28 cellular contexts compared by ENCODE assay signal in the genomic region with DNA sequence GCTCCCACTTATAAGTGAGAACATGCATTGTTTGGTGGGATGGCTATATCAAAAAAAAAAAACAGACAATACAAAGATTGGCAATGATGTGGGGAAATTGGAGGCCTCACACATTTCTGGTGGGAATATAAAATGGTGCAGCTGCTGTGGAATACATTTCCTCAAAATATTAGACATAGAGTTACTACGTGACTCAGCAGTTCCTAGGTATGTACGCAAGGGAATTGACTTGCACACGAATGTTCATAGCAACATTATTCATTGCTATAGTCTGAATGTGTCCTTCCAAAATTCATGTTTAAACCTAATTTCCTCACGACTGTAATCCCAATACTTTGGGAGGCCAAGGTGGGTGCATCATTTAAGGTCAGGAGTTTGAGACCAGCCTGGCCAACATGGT. TPM values are rescaled to one million over a fixed set of nuclear protein-coding genes. Genes with fewer than 3 reads are reported as not detected.
A peak's percentile ranks its signal among the peaks of the same experiment; 100 is the strongest.
DNase-seq lines count a peak whose midpoint lies in the region; ATAC-seq, FAIRE-seq and TF ChIP-seq lines count a peak whose summit lies in the region.
"Had no signal": no experiment of that assay in that cellular context is flagged by ENCODE, and none has a peak within 500 bp of the region (broad histone marks: within the 10 kb centered on the region; RNA-seq: fewer than 3 reads in every experiment).

No MANE protein-coding gene starts in this region.

- no peaks in the 10 kb centered on the region for H3K9me1 ChIP-seq in IMR-90 (ENCODE audit: insufficient read depth, low read length)
- no peaks in the 10 kb centered on the region for H3K9me1 ChIP-seq in K562 (ENCODE audit: control insufficient read depth, insufficient read depth, low read length)

- no peaks in the 10 kb centered on the region for H3K79me1 ChIP-seq in IMR-90 (ENCODE audit: low read depth in 1 of 2, low read length in 2 of 2)

- no peak overlapping the region for H2AK9ac ChIP-seq in IMR-90 (replicated peaks; ENCODE audit: low read depth, low read length, poor library complexity)

- intact Hi-C loops in HepG2 (cut with micrococcal nuclease; ENCODE audit: unreplicated experiment) (no loop called here), right lobe of liver (cut with DNase I) (no loop called here), IMR-90 (cut with micrococcal nuclease) (no loop called here), K562 (cut with micrococcal nuclease) (no loop called here)

- CTCF ChIA-PET in HepG2 (lab: Yijun Ruan, JAX; ENCODE audit: low intra/inter-chr PET ratio, low total read pairs) = no interaction called here
- CTCF ChIA-PET in IMR-90 (lab: Yijun Ruan, JAX) = no interaction called here
- CTCF ChIA-PET in K562 (lab: Yijun Ruan, JAX; ENCODE audit: low intra/inter-chr PET ratio) = no interaction called here

- TF ChIP-seq RAD21 in HepG2 (CRISPR knock-in tag; IDR thresholded peaks at IDR 0.05) (no peak), IMR-90 (IDR thresholded peaks at IDR 0.05; ENCODE audit: low read length) (no peak), K562 (CRISPR knock-in tag; conservative IDR thresholded peaks at IDR 0.05 in 1 of 2, IDR thresholded peaks at IDR 0.05 in 1 of 2) (no peak)

- no peak overlapping the region for H3K4me3 ChIP-seq in HepG2 (replicated peaks in 1 of 3; ENCODE audit: insufficient read depth in 1 of 3, low read depth in 2 of 3, low read length in 3 of 3)
- H3K4me3 ChIP-seq in right lobe of liver = no peak overlapping the region
- no peak overlapping the region for H3K4me3 ChIP-seq in IMR-90 (ENCODE audit: insufficient read depth, low read depth, low read length)
- H3K4me3 ChIP-seq in K562 = no peak overlapping the region
- H3K4me3 ChIP-seq: BLaER1, GM12878 had no signal

- 74% methylated on average over 4 of the region's 4 CpGs for WGBS in HepG2 (ENCODE audit: low lambda C conversion rate)
- 86% methylated on average over 4 of the region's 4 CpGs for WGBS in right lobe of liver (ENCODE audit: insufficient coverage, low coverage, low lambda C conversion rate, missing lambda C conversion rate)
- 67% methylated on average over 2 of the region's 4 CpGs; no CpG with 5 or more reads in 1 of the 2 experiments for WGBS in IMR-90 (ENCODE audit: extremely low coverage in 2 of 2, insufficient read length in 1 of 2), 2 experiments
- WGBS in K562 (ENCODE audit: insufficient coverage, low coverage, missing lambda C conversion rate) = 37% methylated on average over 4 of the region's 4 CpGs

- in situ Hi-C loops in HepG2 (cut with HindIII; ENCODE audit: extremely low pct_ligation_motif_present, low pct_unique_long_range_greater_than_20kb) (no loop called here), IMR-90 (cut with MboI; ENCODE audit: low sequenced_read_pairs) (no loop called here), K562 (cut with MboI) (no loop called here)

- H3K9me3 ChIP-seq in HepG2 (ENCODE audit: low read length) (no peaks in the 10 kb centered on the region), right lobe of liver (no peaks in the 10 kb centered on the region), IMR-90 (ENCODE audit: control insufficient read depth, insufficient read depth, low read length) (no peaks in the 10 kb centered on the region; the same call in 1 of the 2 replicates), K562 (replicated peaks; ENCODE audit: control insufficient read depth, insufficient read depth, low read depth, low read length) (no peaks in the 10 kb centered on the region)
- H3K9me3 ChIP-seq: BE2C had no signal

- POLR2A ChIA-PET in HepG2 (lab: Yijun Ruan, JAX) (no interaction called here), IMR-90 (lab: Charles Lee; ENCODE audit: unreplicated experiment) (no interaction called here), K562 (lab: Yijun Ruan, JAX) (no interaction called here)

- H2BK15ac ChIP-seq in IMR-90 (ENCODE audit: low read depth, low read length) = no peak overlapping the region

- TF ChIP-seq EP300 in HepG2 (IDR thresholded peaks at IDR 0.05; ENCODE audit: low read depth in 2 of 2, low read length in 2 of 2) (no peak), HepG2 (CRISPR knock-in tag; IDR thresholded peaks at IDR 0.05; ENCODE audit: borderline replicate concordance) (no peak), K562 (IDR thresholded peaks at IDR 0.05; ENCODE audit: low read length) (no peak)

- H3K4ac ChIP-seq in IMR-90 (ENCODE audit: low read depth, low read length) = no peak overlapping the region

- no peak overlapping the region for H3K56ac ChIP-seq in IMR-90 (ENCODE audit: extremely low read depth, insufficient read depth, low read length)

- dilution Hi-C loops in IMR-90 (cut with HindIII; ENCODE audit: low sequenced_read_pairs, unreplicated experiment) = no loop called here

- H3K27me3 ChIP-seq in HepG2 (ENCODE audit: control insufficient read depth in 1 of 2, insufficient read depth in 2 of 2, low read length in 2 of 2) (no peaks in the 10 kb centered on the region), right lobe of liver (no peaks in the 10 kb centered on the region), IMR-90 (ENCODE audit: control insufficient read depth, insufficient read depth, low read length) (no peaks in the 10 kb centered on the region), K562 (ENCODE audit: control insufficient read depth in 2 of 2, insufficient read depth in 2 of 2, low read length in 2 of 2) (peaks cover 0 to 3% of the 10 kb centered on the region in 2 experiments; a peak in 1 of 5 replicates)
- H3K27me3 ChIP-seq: BE2C, BLaER1 had no signal

- ATAC-seq in HepG2 (no peak), right lobe of liver (no peak), IMR-90 (ENCODE audit: low read depth) (no peak), K562 (peak; percentile 67), GM19463 (IDR thresholded peaks at IDR 0.05; ENCODE audit: unreplicated experiment) (no peak)
- ATAC-seq: GM12878 had no signal

- no peak overlapping the region for H2BK5ac ChIP-seq in IMR-90 (ENCODE audit: low read depth, low read length, poor library complexity, severe bottlenecking)

- H4K20me1 ChIP-seq in HepG2 (ENCODE audit: insufficient read depth, low read length) = no peaks in the 10 kb centered on the region
- no peaks in the 10 kb centered on the region for H4K20me1 ChIP-seq in IMR-90 (ENCODE audit: insufficient read depth, low read length)
- no peaks in the 10 kb centered on the region for H4K20me1 ChIP-seq in K562 (replicated peaks; ENCODE audit: control insufficient read depth, insufficient read depth, low read length)
- H4K20me1 ChIP-seq: BLaER1 had no signal

- no peak overlapping the region for H3K18ac ChIP-seq in IMR-90 (ENCODE audit: low read depth, low read length)

- H2BK20ac ChIP-seq in IMR-90 (ENCODE audit: low read depth, low read length) = no peak overlapping the region

- H2BK120ac ChIP-seq in IMR-90 (ENCODE audit: low read depth, low read length) = no peak overlapping the region

- H3K36me3 ChIP-seq in HepG2 (replicated peaks in 1 of 2; ENCODE audit: control insufficient read depth in 1 of 2, insufficient read depth in 2 of 2, low read length in 2 of 2) = no peaks in the 10 kb centered on the region
- H3K36me3 ChIP-seq in right lobe of liver = no peaks in the 10 kb centered on the region
- no peaks in the 10 kb centered on the region for H3K36me3 ChIP-seq in IMR-90 (ENCODE audit: control insufficient read depth, insufficient read depth, low read length)
- no peaks in the 10 kb centered on the region for H3K36me3 ChIP-seq in K562 (ENCODE audit: control insufficient read depth, insufficient read depth, low read length)
- H3K36me3 ChIP-seq: BE2C, BLaER1 had no signal

- H3K27ac ChIP-seq in HepG2 (ENCODE audit: extremely low read length, insufficient read depth, low read length) (no peak overlapping the region), right lobe of liver (no peak overlapping the region), IMR-90 (ENCODE audit: insufficient read depth, low read length) (no peak overlapping the region), K562 (ENCODE audit: extremely low read depth, low read depth, low read length) (no peak overlapping the region)
- H3K27ac ChIP-seq: 22Rv1, BLaER1 had no signal

- no peak for TF ChIP-seq CTCF in HepG2 (CRISPR knock-in tag; IDR thresholded peaks at IDR 0.05)
- no peak for TF ChIP-seq CTCF in right lobe of liver (IDR thresholded peaks at IDR 0.05)
- TF ChIP-seq CTCF in IMR-90 (conservative IDR thresholded peaks at IDR 0.05; ENCODE audit: low read depth, low read length) = no peak
- TF ChIP-seq CTCF in K562 (IDR thresholded peaks at IDR 0.05 in 2 of 3, conservative IDR thresholded peaks at IDR 0.05 in 1 of 3; ENCODE audit: insufficient read depth in 2 of 3, low read depth in 1 of 3, low read length in 3 of 3) = no peak

- no TSS peak for BruUV-seq in HepG2 (replicated peaks; lab: Mats Ljungman, UMichigan)
- no TSS peak for BruUV-seq in IMR-90 (replicated peaks; lab: Mats Ljungman, UMichigan)
- BruUV-seq in K562 (replicated peaks; lab: Mats Ljungman, UMichigan) = no TSS peak

- H3K14ac ChIP-seq in IMR-90 (replicated peaks; ENCODE audit: low read depth, low read length) = no peak overlapping the region

- no peak overlapping the region for H3K23ac ChIP-seq in IMR-90 (ENCODE audit: low read depth, low read length)

- H2AFZ ChIP-seq in HepG2 (ENCODE audit: low read length) (no peak overlapping the region), IMR-90 (replicated peaks; ENCODE audit: low read length, poor library complexity) (no peak overlapping the region), K562 (ENCODE audit: low read depth, low read length) (peak overlapping the region; percentile 57)

- no peak overlapping the region for H2AK5ac ChIP-seq in IMR-90 (ENCODE audit: low read depth, low read length)

- no peak for TF ChIP-seq POLR2A in HepG2 (IDR thresholded peaks at IDR 0.05; ENCODE audit: insufficient read depth in 1 of 2, low read depth in 2 of 2, low read length in 2 of 2)
- TF ChIP-seq POLR2A in right lobe of liver (IDR thresholded peaks at IDR 0.05) = no peak
- TF ChIP-seq POLR2A in IMR-90 (IDR thresholded peaks at IDR 0.05; ENCODE audit: low read depth, low read length) = no peak
- no peak for TF ChIP-seq POLR2A in K562 (conservative IDR thresholded peaks at IDR 0.05)

- H3K9ac ChIP-seq in HepG2 (ENCODE audit: insufficient read depth, low read depth, low read length) = no peak overlapping the region
- no peak overlapping the region for H3K9ac ChIP-seq in IMR-90 (ENCODE audit: low read depth, low read length)
- no peak overlapping the region for H3K9ac ChIP-seq in K562 (ENCODE audit: insufficient read depth in 1 of 2, low read depth in 2 of 2, low read length in 2 of 2)
- H3K9ac ChIP-seq: BLaER1 had no signal

- DNase-seq in HepG2 (ENCODE audit: low spot score) (no peak), right lobe of liver (no peak), IMR-90 (no peak), K562 (ENCODE audit: extremely low read depth in 1 of 4, low spot score in 3 of 4) (no peak), NCI-H2196 treated with DMSO at 0.1 percent for 48 hours (lab: John Stamatoyannopoulos, UW; ENCODE audit: unreplicated experiment) (no peak)
- DNase-seq: ACHN; BE2C; C1 segment of cervical spinal cord; CD4-positive, alpha-beta memory T cell; CD4-positive, CD25-positive, alpha-beta regulatory T cell; CD8-positive, alpha-beta memory T cell; COR-L47; DMS 273 treated with DMSO at 0.1 percent for 48 hours; DMS153; DMS53; DMS79; DND-41; EL; GDM1 had no signal

- H3K4me1 ChIP-seq in HepG2 (ENCODE audit: insufficient read depth, low read length) (no peaks in the 10 kb centered on the region), right lobe of liver (no peaks in the 10 kb centered on the region), IMR-90 (ENCODE audit: control insufficient read depth, insufficient read depth, low read length) (no peaks in the 10 kb centered on the region), K562 (replicated peaks in 1 of 2; ENCODE audit: control insufficient read depth in 2 of 2, insufficient read depth in 2 of 2, low read length in 2 of 2) (no peaks in the 10 kb centered on the region; a peak in 1 of 5 replicates)
- H3K4me1 ChIP-seq: BE2C, BLaER1 had no signal

- H3K79me2 ChIP-seq in HepG2 (ENCODE audit: insufficient read depth, low read length) (no peaks in the 10 kb centered on the region), K562 (ENCODE audit: control insufficient read depth, insufficient read depth, low read length) (no peaks in the 10 kb centered on the region)

- no peak overlapping the region for H4K5ac ChIP-seq in IMR-90 (ENCODE audit: low read depth, low read length)

- no peak overlapping the region for H3K4me2 ChIP-seq in HepG2 (ENCODE audit: low read depth, low read length)
- no peak overlapping the region for H3K4me2 ChIP-seq in IMR-90 (ENCODE audit: low read depth, low read length)
- no peak overlapping the region for H3K4me2 ChIP-seq in K562 (ENCODE audit: insufficient read depth, low read length)
- H3K4me2 ChIP-seq: BLaER1 had no signal

- H4K91ac ChIP-seq in IMR-90 (ENCODE audit: insufficient read depth, low read depth, low read length) = no peak overlapping the region

- H4K8ac ChIP-seq in IMR-90 (ENCODE audit: low read depth in 2 of 2, low read length in 2 of 2) = no peak overlapping the region

- FAIRE-seq in HepG2 (lab: Jason Lieb, UNC) (no peak), K562 (lab: Jason Lieb, UNC) (no peak)
- FAIRE-seq: GM12878, GM12892, GM18507 had no signal

RNA-seq across cellular contexts. Expression of gene ARHGEF33, which starts 2.3 kb away (rescaled TPM):
- total RNA-seq in HepG2 (2016; rRNA removed; fragmentation: Illumina TruSeq; extraction: Trizol) (not detected in 2 replicates), right lobe of liver (under 1 TPM in 4 of 6 experiments, not detected in 2; 0.11 to 0.56 (median 0.29) TPM), IMR-90 (2012; rRNA removed) (0.18 and 0.28 TPM in 2 replicates), K562 (2014; rRNA removed) (0.04 TPM in 1 of 2 replicates, not detected in the other), K562 (2014; rRNA removed; fragmentation: Illumina TruSeq; extraction: Trizol) (not detected in 2 replicates), K562 (2015; rRNA removed; fragmentation: Illumina TruSeq; extraction: Trizol) (0.04 TPM in 1 of 2 replicates, not detected in the other), K562 (2021) (0.02 TPM in 1 of 2 replicates, not detected in the other)
- total RNA-seq in HepG2 (2016; cell fraction: cytosol; rRNA removed; fragmentation: Illumina TruSeq; extraction: Trizol; ENCODE audit: low read depth) = not detected in 2 replicates
- total RNA-seq in HepG2 (2016; cell fraction: insoluble cytoplasmic fraction; rRNA removed; fragmentation: Illumina TruSeq; extraction: Trizol) = 0.04 TPM in 1 of 2 replicates, not detected in the other
- total RNA-seq in HepG2 (2016; cell fraction: membrane; rRNA removed; fragmentation: Illumina TruSeq; extraction: Trizol) = not detected in 2 replicates
- 0.37 TPM in 1 of 2 replicates, not detected in the other for total RNA-seq in HepG2 (2016; cell fraction: nucleus; rRNA removed; fragmentation: Illumina TruSeq; extraction: Trizol)
- polyA plus RNA-seq in HepG2 (2011; rRNA removed) (0.03 and 0.04 TPM in 2 replicates), IMR-90 (2012; rRNA removed) (0.20 and 0.21 TPM in 2 replicates), K562 (2011; rRNA removed) (0.01 and 0.03 TPM in 2 replicates), K562 (2014; fragmentation: Illumina TruSeq; extraction: Trizol) (not detected in 2 replicates), K562 (2014; fragmentation: Nextera tagmentation; extraction: Ambion mirVana) (under 1 TPM in 1 of 2 experiments, not detected in 1; 0.08 TPM), K562 (2014; rRNA removed) (not detected in 2 replicates)
- polyA plus RNA-seq in HepG2 (2011; cell fraction: cytosol; rRNA removed) = 0.01 and 0.03 TPM in 2 replicates
- 0.10 and 0.21 TPM in 2 replicates for polyA plus RNA-seq in HepG2 (2011; cell fraction: nucleus; rRNA removed)
- 0.04 and 0.19 TPM in 2 replicates for polyA plus RNA-seq in HepG2 (2012)
- not detected in 2 replicates for polyA plus RNA-seq in HepG2 (2016; cell fraction: cytosol; fragmentation: Illumina TruSeq; extraction: Trizol; ENCODE audit: low read depth)
- not detected in 2 replicates for polyA plus RNA-seq in HepG2 (2016; cell fraction: insoluble cytoplasmic fraction; fragmentation: Illumina TruSeq; extraction: Trizol; ENCODE audit: low read depth)
- not detected in 2 replicates for polyA plus RNA-seq in HepG2 (2016; cell fraction: membrane; fragmentation: Illumina TruSeq; extraction: Trizol; ENCODE audit: low read depth)
- 0.27 and 0.41 TPM in 2 replicates for polyA plus RNA-seq in HepG2 (2016; cell fraction: nucleus; fragmentation: Illumina TruSeq; extraction: Trizol; ENCODE audit: insufficient read depth, low read depth)
- 0.04 TPM in 1 of 2 replicates, not detected in the other for polyA minus RNA-seq in HepG2 (2011; rRNA and poly(A)+ RNA removed; ENCODE audit: low replicate concordance)
- not detected in 2 replicates for polyA minus RNA-seq in HepG2 (2011; cell fraction: cytosol; rRNA and poly(A)+ RNA removed)
- 0.39 and 1.5 TPM in 2 replicates for polyA minus RNA-seq in HepG2 (2011; cell fraction: nucleus; rRNA and poly(A)+ RNA removed)
- 0.01 and 0.09 TPM in 2 replicates for polyA plus RNA-seq in IMR-90 (2012; cell fraction: cytosol; rRNA removed)
- polyA plus RNA-seq in IMR-90 (2012; cell fraction: nucleus; rRNA removed; ENCODE audit: low replicate concordance) = 0.12 and 0.22 TPM in 2 replicates
- 0.35 TPM in 1 of 2 replicates, not detected in the other for total RNA-seq in K562 (2011; cell fraction: chromatin; rRNA removed; ENCODE audit: low replicate concordance)
- total RNA-seq in K562 (2011; cell fraction: nucleolus; rRNA removed) = not detected in 2 replicates
- not detected in 2 replicates for total RNA-seq in K562 (2011; cell fraction: nucleoplasm; rRNA removed)
- polyA plus RNA-seq in K562 (2011; cell fraction: cytosol; rRNA removed) = 0.01 and 0.04 TPM in 2 replicates
- polyA plus RNA-seq in K562 (2011; cell fraction: nucleus; rRNA removed) = 0.07 and 0.10 TPM in 2 replicates
- polyA plus RNA-seq in K562 (2012) = 0.01 TPM in 1 of 2 replicates, not detected in the other
- polyA minus RNA-seq in K562 (2011; rRNA and poly(A)+ RNA removed) = 0.03 TPM in 1 of 2 replicates, not detected in the other
- polyA minus RNA-seq in K562 (2011; cell fraction: cytosol; rRNA and poly(A)+ RNA removed) = not detected in 2 replicates
- polyA minus RNA-seq in K562 (2011; cell fraction: nucleus; rRNA and poly(A)+ RNA removed) = 0.11 TPM in 1 of 2 replicates, not detected in the other
- total RNA-seq: CD4-positive, CD25-positive, alpha-beta regulatory T cell; Daoy; G401 had no signal
- polyA plus RNA-seq: CD14-positive monocyte; CD8-positive, alpha-beta memory T cell had no signal

RNA-seq across cellular contexts. Expression of gene MORN2, which starts 11.6 kb away (rescaled TPM):
- 28.0 and 38.6 TPM in 2 replicates for total RNA-seq in HepG2 (2016; rRNA removed; fragmentation: Illumina TruSeq; extraction: Trizol)
- total RNA-seq in HepG2 (2016; cell fraction: cytosol; rRNA removed; fragmentation: Illumina TruSeq; extraction: Trizol; ENCODE audit: low read depth) = 15.2 and 17.8 TPM in 2 replicates
- 26.8 and 38.7 TPM in 2 replicates for total RNA-seq in HepG2 (2016; cell fraction: insoluble cytoplasmic fraction; rRNA removed; fragmentation: Illumina TruSeq; extraction: Trizol)
- 21.3 and 23.0 TPM in 2 replicates for total RNA-seq in HepG2 (2016; cell fraction: membrane; rRNA removed; fragmentation: Illumina TruSeq; extraction: Trizol)
- total RNA-seq in HepG2 (2016; cell fraction: nucleus; rRNA removed; fragmentation: Illumina TruSeq; extraction: Trizol) = 10.8 and 13.4 TPM in 2 replicates
- 4.6 and 7.0 TPM in 2 replicates for polyA plus RNA-seq in HepG2 (2011; rRNA removed)
- polyA plus RNA-seq in HepG2 (2011; cell fraction: cytosol; rRNA removed) = 3.8 and 5.3 TPM in 2 replicates
- polyA plus RNA-seq in HepG2 (2011; cell fraction: nucleus; rRNA removed) = 0.76 and 1.3 TPM in 2 replicates
- 8.9 and 12.7 TPM in 2 replicates for polyA plus RNA-seq in HepG2 (2012)
- 16.5 and 17.4 TPM in 2 replicates for polyA plus RNA-seq in HepG2 (2016; cell fraction: cytosol; fragmentation: Illumina TruSeq; extraction: Trizol; ENCODE audit: low read depth)
- polyA plus RNA-seq in HepG2 (2016; cell fraction: insoluble cytoplasmic fraction; fragmentation: Illumina TruSeq; extraction: Trizol; ENCODE audit: low read depth) = 36.3 and 42.2 TPM in 2 replicates
- 21.4 and 21.5 TPM in 2 replicates for polyA plus RNA-seq in HepG2 (2016; cell fraction: membrane; fragmentation: Illumina TruSeq; extraction: Trizol; ENCODE audit: low read depth)
- polyA plus RNA-seq in HepG2 (2016; cell fraction: nucleus; fragmentation: Illumina TruSeq; extraction: Trizol; ENCODE audit: insufficient read depth, low read depth) = 19.3 and 21.2 TPM in 2 replicates
- polyA minus RNA-seq in HepG2 (2011; rRNA and poly(A)+ RNA removed; ENCODE audit: low replicate concordance) = 0.58 and 1.8 TPM in 2 replicates
- polyA minus RNA-seq in HepG2 (2011; cell fraction: cytosol; rRNA and poly(A)+ RNA removed) = 2.3 and 2.4 TPM in 2 replicates
- polyA minus RNA-seq in HepG2 (2011; cell fraction: nucleus; rRNA and poly(A)+ RNA removed) = 1.8 and 3.2 TPM in 2 replicates
- 1 to 10 TPM; 4.1 to 8.1 (median 5.0) TPM for total RNA-seq in right lobe of liver
- total RNA-seq in IMR-90 (2012; rRNA removed) = 13.1 and 27.2 TPM in 2 replicates
- 15.4 and 16.5 TPM in 2 replicates for polyA plus RNA-seq in IMR-90 (2012; rRNA removed)
- 3.1 and 3.8 TPM in 2 replicates for polyA plus RNA-seq in IMR-90 (2012; cell fraction: cytosol; rRNA removed)
- 0.50 and 3.8 TPM in 2 replicates for polyA plus RNA-seq in IMR-90 (2012; cell fraction: nucleus; rRNA removed; ENCODE audit: low replicate concordance)
- 0.67 and 0.81 TPM in 2 replicates for total RNA-seq in K562 (2011; cell fraction: chromatin; rRNA removed; ENCODE audit: low replicate concordance)
- 1.2 and 2.2 TPM in 2 replicates for total RNA-seq in K562 (2011; cell fraction: nucleolus; rRNA removed)
- total RNA-seq in K562 (2011; cell fraction: nucleoplasm; rRNA removed) = 2.1 and 2.8 TPM in 2 replicates
- total RNA-seq in K562 (2014; rRNA removed) = 10.4 and 10.8 TPM in 2 replicates
- total RNA-seq in K562 (2014; rRNA removed; fragmentation: Illumina TruSeq; extraction: Trizol) = 20.8 and 21.1 TPM in 2 replicates
- 16.9 and 23.6 TPM in 2 replicates for total RNA-seq in K562 (2015; rRNA removed; fragmentation: Illumina TruSeq; extraction: Trizol)
- total RNA-seq in K562 (2021) = 10.2 and 10.4 TPM in 2 replicates
- polyA plus RNA-seq in K562 (2011; rRNA removed) = 11.9 and 18.5 TPM in 2 replicates
- polyA plus RNA-seq in K562 (2011; cell fraction: cytosol; rRNA removed) = 3.2 and 6.2 TPM in 2 replicates
- polyA plus RNA-seq in K562 (2011; cell fraction: nucleus; rRNA removed) = 1.7 and 3.2 TPM in 2 replicates
- polyA plus RNA-seq in K562 (2012) = 12.1 and 35.2 TPM in 2 replicates
- 15.3 and 16.9 TPM in 2 replicates for polyA plus RNA-seq in K562 (2014; fragmentation: Illumina TruSeq; extraction: Trizol)
- 10 to 100 TPM; 35.4 to 39.5 TPM for polyA plus RNA-seq in K562 (2014; fragmentation: Nextera tagmentation; extraction: Ambion mirVana)
- 19.4 and 25.8 TPM in 2 replicates for polyA plus RNA-seq in K562 (2014; rRNA removed)
- polyA minus RNA-seq in K562 (2011; rRNA and poly(A)+ RNA removed) = 9.4 and 10.2 TPM in 2 replicates
- 3.2 TPM in 1 of 2 replicates, not detected in the other for polyA minus RNA-seq in K562 (2011; cell fraction: cytosol; rRNA and poly(A)+ RNA removed)
- 0.67 and 1.00 TPM in 2 replicates for polyA minus RNA-seq in K562 (2011; cell fraction: nucleus; rRNA and poly(A)+ RNA removed)

RNA-seq across cellular contexts. Expression of gene DHX57, which starts 11.6 kb away (rescaled TPM):
- total RNA-seq in HepG2 (2016; rRNA removed; fragmentation: Illumina TruSeq; extraction: Trizol) (24.2 and 33.3 TPM in 2 replicates), right lobe of liver (1 to 10 TPM; 4.4 to 6.4 (median 4.9) TPM), IMR-90 (2012; rRNA removed) (23.9 and 24.4 TPM in 2 replicates), K562 (2014; rRNA removed) (15.1 and 15.8 TPM in 2 replicates), K562 (2014; rRNA removed; fragmentation: Illumina TruSeq; extraction: Trizol) (20.8 and 22.1 TPM in 2 replicates), K562 (2015; rRNA removed; fragmentation: Illumina TruSeq; extraction: Trizol) (17.0 and 20.2 TPM in 2 replicates), K562 (2021) (18.4 and 20.1 TPM in 2 replicates)
- total RNA-seq in HepG2 (2016; cell fraction: cytosol; rRNA removed; fragmentation: Illumina TruSeq; extraction: Trizol; ENCODE audit: low read depth) = 5.9 and 6.1 TPM in 2 replicates
- total RNA-seq in HepG2 (2016; cell fraction: insoluble cytoplasmic fraction; rRNA removed; fragmentation: Illumina TruSeq; extraction: Trizol) = 21.5 and 35.3 TPM in 2 replicates
- total RNA-seq in HepG2 (2016; cell fraction: membrane; rRNA removed; fragmentation: Illumina TruSeq; extraction: Trizol) = 8.5 and 9.0 TPM in 2 replicates
- total RNA-seq in HepG2 (2016; cell fraction: nucleus; rRNA removed; fragmentation: Illumina TruSeq; extraction: Trizol) = 22.5 and 29.3 TPM in 2 replicates
- polyA plus RNA-seq in HepG2 (2011; rRNA removed) (9.2 and 10.3 TPM in 2 replicates), IMR-90 (2012; rRNA removed) (8.0 and 9.5 TPM in 2 replicates), K562 (2011; rRNA removed) (15.9 and 23.6 TPM in 2 replicates), K562 (2014; fragmentation: Illumina TruSeq; extraction: Trizol) (15.6 and 17.9 TPM in 2 replicates), K562 (2014; fragmentation: Nextera tagmentation; extraction: Ambion mirVana) (10 to 100 TPM in 1 of 2 experiments, 1 to 10 TPM in 1; 7.4 to 10.2 TPM), K562 (2014; rRNA removed) (13.1 and 14.8 TPM in 2 replicates)
- 5.0 and 6.8 TPM in 2 replicates for polyA plus RNA-seq in HepG2 (2011; cell fraction: cytosol; rRNA removed)
- polyA plus RNA-seq in HepG2 (2011; cell fraction: nucleus; rRNA removed) = 5.3 and 7.3 TPM in 2 replicates
- polyA plus RNA-seq in HepG2 (2012) = 8.2 and 11.0 TPM in 2 replicates
- polyA plus RNA-seq in HepG2 (2016; cell fraction: cytosol; fragmentation: Illumina TruSeq; extraction: Trizol; ENCODE audit: low read depth) = 0.76 and 1.6 TPM in 2 replicates
- 28.0 and 28.1 TPM in 2 replicates for polyA plus RNA-seq in HepG2 (2016; cell fraction: insoluble cytoplasmic fraction; fragmentation: Illumina TruSeq; extraction: Trizol; ENCODE audit: low read depth)
- polyA plus RNA-seq in HepG2 (2016; cell fraction: membrane; fragmentation: Illumina TruSeq; extraction: Trizol; ENCODE audit: low read depth) = 2.1 and 3.6 TPM in 2 replicates
- 26.5 and 31.9 TPM in 2 replicates for polyA plus RNA-seq in HepG2 (2016; cell fraction: nucleus; fragmentation: Illumina TruSeq; extraction: Trizol; ENCODE audit: insufficient read depth, low read depth)
- 15.2 and 21.4 TPM in 2 replicates for polyA minus RNA-seq in HepG2 (2011; rRNA and poly(A)+ RNA removed; ENCODE audit: low replicate concordance)
- 10.3 and 17.1 TPM in 2 replicates for polyA minus RNA-seq in HepG2 (2011; cell fraction: cytosol; rRNA and poly(A)+ RNA removed)
- polyA minus RNA-seq in HepG2 (2011; cell fraction: nucleus; rRNA and poly(A)+ RNA removed) = 26.0 and 39.3 TPM in 2 replicates
- 1.8 and 3.7 TPM in 2 replicates for polyA plus RNA-seq in IMR-90 (2012; cell fraction: cytosol; rRNA removed)
- 2.2 and 17.4 TPM in 2 replicates for polyA plus RNA-seq in IMR-90 (2012; cell fraction: nucleus; rRNA removed; ENCODE audit: low replicate concordance)
- total RNA-seq in K562 (2011; cell fraction: chromatin; rRNA removed; ENCODE audit: low replicate concordance) = 30.4 and 67.1 TPM in 2 replicates
- 13.2 and 20.3 TPM in 2 replicates for total RNA-seq in K562 (2011; cell fraction: nucleolus; rRNA removed)
- 27.6 and 28.2 TPM in 2 replicates for total RNA-seq in K562 (2011; cell fraction: nucleoplasm; rRNA removed)
- polyA plus RNA-seq in K562 (2011; cell fraction: cytosol; rRNA removed) = 5.8 and 8.1 TPM in 2 replicates
- polyA plus RNA-seq in K562 (2011; cell fraction: nucleus; rRNA removed) = 13.0 and 13.4 TPM in 2 replicates
- polyA plus RNA-seq in K562 (2012) = 8.7 and 11.1 TPM in 2 replicates
- 41.6 and 43.8 TPM in 2 replicates for polyA minus RNA-seq in K562 (2011; rRNA and poly(A)+ RNA removed)
- 16.9 and 25.6 TPM in 2 replicates for polyA minus RNA-seq in K562 (2011; cell fraction: cytosol; rRNA and poly(A)+ RNA removed)
- 9.4 and 16.1 TPM in 2 replicates for polyA minus RNA-seq in K562 (2011; cell fraction: nucleus; rRNA and poly(A)+ RNA removed)

Comparison
In these comparisons a context has a peak if more than half of its experiments do, and no peak if none do; other contexts are left out.
1. Of the 241 proteins assayed by ChIP-seq in both HepG2 and K562: peak only in HepG2: none; only in K562: MAFF, MAFG, MAFK, NFE2 and NFE2L1; in both: none; in neither: 236.